Comparison of ENCODE assay signal across 8 cellular contexts in the genomic region with DNA sequence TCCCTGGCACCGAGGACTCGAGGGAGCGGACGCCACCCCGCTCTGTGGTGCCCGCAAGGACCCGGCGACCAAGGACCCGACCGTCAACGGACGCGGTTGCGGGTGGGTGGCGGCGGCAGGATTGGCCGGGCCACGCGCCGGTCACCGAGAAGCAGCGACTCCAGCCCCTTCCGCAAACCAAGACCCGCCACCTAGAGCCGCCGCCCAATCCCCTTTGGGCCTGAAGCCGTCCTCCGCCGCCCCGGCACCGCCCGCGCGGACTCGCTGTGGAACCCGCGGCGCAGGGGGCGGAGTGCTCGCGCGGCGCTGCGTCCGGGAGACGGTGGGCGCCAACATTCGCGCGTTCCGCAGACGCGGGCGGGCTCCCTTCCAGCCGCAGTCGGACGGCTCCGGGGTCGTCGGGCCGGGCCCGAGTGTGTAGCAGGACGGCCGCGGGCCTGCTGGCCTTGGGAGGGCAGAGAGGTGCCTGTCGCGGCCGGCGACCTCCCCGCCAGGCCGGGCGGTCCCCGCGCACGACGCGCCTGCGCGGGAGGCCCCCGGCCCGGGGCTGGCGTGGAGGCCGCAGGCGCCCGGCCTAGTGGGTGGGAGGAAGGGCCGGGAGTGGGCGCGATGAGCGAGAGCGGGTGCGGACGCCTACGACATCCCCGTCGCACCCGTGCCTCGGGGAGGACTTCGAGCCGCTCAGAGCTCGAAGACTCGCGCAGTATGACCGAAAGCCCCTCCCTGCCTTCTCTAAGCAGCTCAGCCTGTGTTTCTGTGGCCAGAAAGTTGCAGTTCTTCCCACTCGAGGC. TPM values are rescaled to one million over a fixed set of nuclear protein-coding genes. Genes with fewer than 3 reads are reported as not detected.
DNase-seq lines count a peak whose midpoint lies in the region; ATAC-seq and TF ChIP-seq lines count a peak whose summit lies in the region.

Gene FAM228B (plus strand): TSS at position 258 of the 791 bp plus-strand sequence. CDS start 893 bp downstream, outside the sequence.
Gene PFN4 (minus strand): TSS at position 123 of the 791 bp plus-strand sequence. CDS start 799 bp downstream, outside the sequence.

- peak; percentile 84 for DNase-seq in AG10803 (ENCODE audit: low read depth)
- DNase-seq in NCI-H2227 (lab: John Stamatoyannopoulos, UW; ENCODE audit: unreplicated experiment) = peak; percentile 94
- peak; percentile 23 for DNase-seq in activated CD4-positive, alpha-beta T cell treated with anti-CD3 and anti-CD28 coated beads for 1 hour
- peak; percentile 85 for DNase-seq in choroid plexus epithelial cell (ENCODE audit: low read depth)
- DNase-seq in left colon = peak; percentile 88 to 90
- DNase-seq in stimulated activated CD4-positive, alpha-beta T cell treated with anti-CD3 and anti-CD28 coated beads, Interleukin-1b, Interleukin-23, amount 100 ng/mL, for 48 hours = peak; percentile 67

- ATAC-seq in GM18909 (IDR thresholded peaks at IDR 0.05; ENCODE audit: poor library complexity, unreplicated experiment) (peak; percentile 92), HG03135 (IDR thresholded peaks at IDR 0.05; ENCODE audit: unreplicated experiment) (peak; percentile 86), left colon (peak; percentile 97)

- peak within 1 kb of the TSS; percentile 83 for H3K4me3 ChIP-seq in AG10803 (ENCODE audit: low read length)
- H3K4me3 ChIP-seq in choroid plexus epithelial cell (ENCODE audit: low read depth, low read length) = peak within 1 kb of the TSS; percentile 86

- TF ChIP-seq CTCF in AG10803 (conservative IDR thresholded peaks at IDR 0.05; ENCODE audit: low read length) (no peak), choroid plexus epithelial cell (conservative IDR thresholded peaks at IDR 0.05; ENCODE audit: low read depth, low read length) (no peak)

- intact Hi-C loops in left colon (cut with DNase I, micrococcal nuclease) = no loop called here

RNA-seq across cellular contexts. Expression of gene FAM228B, which starts in this region (rescaled TPM):
- 10 to 100 TPM in 1 of 2 donors, 1 to 10 TPM in 1; 7.4 to 10.1 TPM for total RNA-seq in left colon

RNA-seq across cellular contexts. Expression of gene PFN4, which starts in this region (rescaled TPM):
- total RNA-seq in left colon = not detected

Comparison
In these comparisons a context has a peak if more than half of its experiments do, and no peak if none do; other contexts are left out.
1. Peak in every context shown above with its lines: DNase-seq, ATAC-seq and H3K4me3 ChIP-seq.
2. DNase-seq: peak in every context shown above with its lines; median percentile 94 in NCI-H2227; 89 in left colon; 85 in choroid plexus epithelial cell; 84 in AG10803; 67 in stimulated activated CD4-positive, alpha-beta T cell treated with anti-CD3 and anti-CD28 coated beads, Interleukin-1b, Interleukin-23, amount 100 ng/mL, for 48 hours; 23 in activated CD4-positive, alpha-beta T cell treated with anti-CD3 and anti-CD28 coated beads for 1 hour.